In the genomic region with DNA sequence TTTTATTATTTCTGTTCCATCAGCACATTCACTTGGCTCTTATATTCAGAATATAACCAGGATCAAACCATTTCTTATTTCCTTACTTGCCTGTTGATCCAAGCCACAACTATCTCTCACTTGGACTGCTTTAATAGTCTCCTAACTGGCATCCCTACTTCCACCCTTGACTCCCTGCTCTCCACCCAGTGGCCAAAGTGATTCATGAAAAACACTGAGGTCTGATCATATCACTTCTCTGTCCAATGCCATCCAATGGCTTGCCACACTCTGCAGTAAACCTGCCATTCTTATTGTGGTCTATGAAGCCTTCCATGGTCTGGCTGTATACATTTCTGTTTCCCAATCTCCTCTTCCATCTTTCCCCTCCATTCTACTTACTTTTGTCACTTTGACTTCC, we compare ENCODE assay signal across 20 cellular contexts.
A peak's percentile ranks its signal among the peaks of the same experiment; 100 is the strongest.
DNase-seq lines count a peak whose midpoint lies in the region; ATAC-seq and TF ChIP-seq lines count a peak whose summit lies in the region.
"Had no signal": no experiment of that assay in that cellular context is flagged by ENCODE, and none has a peak within 500 bp of the region (broad histone marks: within the 10 kb centered on the region; RNA-seq: fewer than 3 reads in every experiment).

No MANE protein-coding gene starts in this region.

- H3K36me3 Mint-ChIP-seq in endodermal cell (ENCODE audit: low read depth) = no peaks in the 10 kb centered on the region
- H3K36me3 Mint-ChIP-seq: CD4-positive, CD25-positive, alpha-beta regulatory T cell had no signal

- no peaks in the 10 kb centered on the region for H3K27me3 ChIP-seq in endodermal cell (ENCODE audit: control insufficient read depth, insufficient read depth, low read length, poor library complexity, severe bottlenecking)
- H3K27me3 ChIP-seq: SJCRH30 had no signal

- H3K9me3 ChIP-seq in endodermal cell (ENCODE audit: control insufficient read depth, low read length) = no peaks in the 10 kb centered on the region
- H3K9me3 ChIP-seq: SJCRH30 had no signal

- no peak for ATAC-seq in HG03097 (IDR thresholded peaks at IDR 0.05; ENCODE audit: low FRiP score, unreplicated experiment)
- ATAC-seq in GM19397 (IDR thresholded peaks at IDR 0.05; ENCODE audit: unreplicated experiment) = no peak
- ATAC-seq: K562, Right ventricle myocardium inferior had no signal

- H3K4me3 ChIP-seq in endodermal cell (ENCODE audit: low read length) = no peak overlapping the region
- H3K4me3 ChIP-seq: K562, PC-9, SJCRH30 had no signal

- TF ChIP-seq CTCF in endodermal cell (conservative IDR thresholded peaks at IDR 0.05) = peak; percentile 53

- in situ Hi-C loops in SK-MEL-5 (cut with HindIII; ENCODE audit: low pct_unique_long_range_greater_than_20kb, low sequenced_read_pairs) = no loop called here

- H3K27ac ChIP-seq in endodermal cell (ENCODE audit: low read depth, low read length) = no peak overlapping the region
- H3K27ac ChIP-seq: PC-9, SJCRH30 had no signal

- H3K27me3 Mint-ChIP-seq in endodermal cell (ENCODE audit: insufficient read depth) = peaks cover 12% of the 10 kb centered on the region
- H3K27me3 Mint-ChIP-seq: CD4-positive, CD25-positive, alpha-beta regulatory T cell had no signal

- no peaks in the 10 kb centered on the region for H3K4me1 Mint-ChIP-seq in endodermal cell
- H3K4me1 Mint-ChIP-seq: CD4-positive, CD25-positive, alpha-beta regulatory T cell had no signal

- H3K4me3 Mint-ChIP-seq in endodermal cell = no peak overlapping the region
- H3K4me3 Mint-ChIP-seq: CD4-positive, CD25-positive, alpha-beta regulatory T cell had no signal

- no peak overlapping the region for H3K9ac ChIP-seq in endodermal cell (ENCODE audit: extremely low read depth, low read length, poor library complexity, severe bottlenecking)

- H3K27ac Mint-ChIP-seq in endodermal cell = no peak overlapping the region

- H3K36me3 ChIP-seq in endodermal cell (ENCODE audit: control insufficient read depth, insufficient read depth, low read length) = no peaks in the 10 kb centered on the region
- H3K36me3 ChIP-seq: SJCRH30 had no signal

- DNase-seq in DMS53 (lab: John Stamatoyannopoulos, UW) (peak; percentile 7), DMS53 treated with DMSO at 0.1 percent for 48 hours (lab: John Stamatoyannopoulos, UW; ENCODE audit: unreplicated experiment) (no peak), SK-MEL-5 (ENCODE audit: low read depth, low spot score) (peak; percentile 5), endodermal cell (no peak), hepatic stellate cell (ENCODE audit: low spot score) (no peak)
- DNase-seq: CD4-positive, CD25-positive, alpha-beta regulatory T cell; DMS79; NCI-H1092 treated with DMSO at 0.1 percent for 48 hours; NCI-H1436; NCI-H187 treated with DMSO at 0.1 percent for 48 hours; NCI-H2171 treated with DMSO at 0.1 percent for 48 hours; NCI-H345; NCI-H510A treated with DMSO at 0.1 percent for 48 hours; NK-92 treated with Interleukin-12 subunit alpha and Interleukin-12 subunit beta, amount 100 ng/mL, for 24 hours; PC-9; SJCRH30 had no signal

- no peaks in the 10 kb centered on the region for H3K9me3 Mint-ChIP-seq in endodermal cell

- no peaks in the 10 kb centered on the region for H3K4me1 ChIP-seq in endodermal cell (ENCODE audit: control insufficient read depth, insufficient read depth, low read length)
- H3K4me1 ChIP-seq: SJCRH30 had no signal

Comparison
In these comparisons a context has a peak if more than half of its experiments do, and no peak if none do; other contexts are left out.
1. DNase-seq: peak in DMS53 (single experiment) and SK-MEL-5 (single experiment); none in DMS53 treated with DMSO at 0.1 percent for 48 hours (single experiment), endodermal cell (single experiment) and hepatic stellate cell (single experiment).